Comparison of ENCODE assay signal across 17 cellular contexts in genomic region chr1:11875094-11875493, GRCh38. TPM values are rescaled to one million over a fixed set of nuclear protein-coding genes. Genes with fewer than 3 reads are reported as not detected.
"Had no signal": no experiment of that assay in that cellular context is flagged by ENCODE, and none has a peak within 500 bp of the region (broad histone marks: within the 10 kb centered on the region; RNA-seq: fewer than 3 reads in every experiment).

No MANE protein-coding gene starts in this region.

- H3K4me1 ChIP-seq: left lung, pancreas had no signal

- H3K27ac ChIP-seq: left lung, pancreas had no signal

- H3K27ac Mint-ChIP-seq: brain; dendritic cell treated with granulocyte-macrophage colony-stimulating factor and Interleukin-4, amounts not matched to agents 40 ng/mL and 50 ng/mL, for 4 days; nephron progenitor cell; stimulated activated naive B cell treated with anti-CD40 and anti-IgM and Interleukin-4, amounts not matched to agents 10 μg/mL and 1 μg/mL and 100 μg/mL, for 72 hours; T-helper 1 cell treated with Interleukin-12 subunit alpha and Interleukin-12 subunit beta and Interleukin-4 antibody, amounts not matched to agents 30 μg/mL and 1 μg/mL, for 36 hours had no signal

- H3K4me3 ChIP-seq: left lung, pancreas had no signal

- H3K9me3 Mint-ChIP-seq: activated naive CD4-positive, alpha-beta T cell treated with anti-CD3 and anti-CD28 coated beads, Interleukin-2, amount 50 U/mL, for 72 hours; dendritic cell treated with granulocyte-macrophage colony-stimulating factor and Interleukin-4, amounts not matched to agents 40 ng/mL and 50 ng/mL, for 4 days; nephron progenitor cell; stimulated activated naive B cell treated with anti-CD40 and anti-IgM and Interleukin-4, amounts not matched to agents 10 μg/mL and 1 μg/mL and 100 μg/mL, for 72 hours; T-helper 1 cell treated with Interleukin-12 subunit alpha and Interleukin-12 subunit beta and Interleukin-4 antibody, amounts not matched to agents 30 μg/mL and 1 μg/mL, for 36 hours had no signal

- H3K27me3 ChIP-seq: pancreas had no signal

- H3K4me1 Mint-ChIP-seq: stimulated activated naive B cell treated with anti-CD40 and anti-IgM and Interleukin-4, amounts not matched to agents 10 μg/mL and 1 μg/mL and 100 μg/mL, for 72 hours had no signal

- H3K36me3 ChIP-seq: left lung, pancreas had no signal

- H3K9me3 ChIP-seq: left lung, pancreas had no signal

- H3K4me3 Mint-ChIP-seq: brain; dendritic cell treated with granulocyte-macrophage colony-stimulating factor and Interleukin-4, amounts not matched to agents 40 ng/mL and 50 ng/mL, for 4 days; nephron progenitor cell; stimulated activated naive B cell treated with anti-CD40 and anti-IgM and Interleukin-4, amounts not matched to agents 10 μg/mL and 1 μg/mL and 100 μg/mL, for 72 hours; T-helper 1 cell treated with Interleukin-12 subunit alpha and Interleukin-12 subunit beta and Interleukin-4 antibody, amounts not matched to agents 30 μg/mL and 1 μg/mL, for 36 hours had no signal

- ATAC-seq: activated naive CD4-positive, alpha-beta T cell treated with anti-CD3 and anti-CD28 coated beads, Interleukin-2, amount 50 U/mL, for 72 hours; left lung; pancreas; SK-N-SH treated with all-trans-retinoic acid at 6 μM for 48 hours; stimulated activated naive B cell treated with anti-CD40 and anti-IgM and Interleukin-4, amounts not matched to agents 10 μg/mL and 1 μg/mL and 100 μg/mL, for 72 hours had no signal

- H3K36me3 Mint-ChIP-seq: activated naive CD4-positive, alpha-beta T cell treated with anti-CD3 and anti-CD28 coated beads, Interleukin-2, amount 50 U/mL, for 72 hours; brain; stimulated activated naive B cell treated with anti-CD40 and anti-IgM and Interleukin-4, amounts not matched to agents 10 μg/mL and 1 μg/mL and 100 μg/mL, for 72 hours had no signal

- DNase-seq: activated T-cell treated with anti-CD3 and anti-CD28 coated beads, Interleukin-2, amount 50 U/mL, for 1 hour; amygdala; erythroblast; islet precursor cell; mesendoderm; nephron progenitor cell; pancreas; stimulated activated CD4-positive, alpha-beta T cell treated with anti-CD3 and anti-CD28 coated beads, Interleukin-1b, Interleukin-23, amount 100 ng/mL, for 48 hours; stimulated activated naive B cell treated with anti-CD40 and anti-IgM and Interleukin-4, amounts not matched to agents 10 μg/mL and 1 μg/mL and 100 μg/mL, for 72 hours; trophoblast cell had no signal

RNA-seq across cellular contexts. Expression of gene NPPB, which starts 16.3 kb away (rescaled TPM):
- total RNA-seq: activated naive CD4-positive, alpha-beta T cell treated with anti-CD3 and anti-CD28 coated beads, Interleukin-2, amount 50 U/mL, for 72 hours; left lung; subcutaneous adipose tissue had no signal

RNA-seq across cellular contexts. Expression of gene NPPA, which starts 27.5 kb away (rescaled TPM):
- total RNA-seq: activated naive CD4-positive, alpha-beta T cell treated with anti-CD3 and anti-CD28 coated beads, Interleukin-2, amount 50 U/mL, for 72 hours; subcutaneous adipose tissue had no signal
